ENCODE assay signal across 18 cellular contexts in genomic region chr6:90983462-90983861, GRCh38.
DNase-seq lines count a peak whose midpoint lies in the region; FAIRE-seq and TF ChIP-seq lines count a peak whose summit lies in the region.
"Had no signal": no experiment of that assay in that cellular context is flagged by ENCODE, and none has a peak within 500 bp of the region (broad histone marks: within the 10 kb centered on the region; RNA-seq: fewer than 3 reads in every experiment).

No MANE protein-coding gene starts in this region.

- H3K27me3 ChIP-seq in H1 (replicated peaks in 1 of 4; ENCODE audit: control insufficient read depth in 3 of 4, extremely low read depth in 1 of 4, insufficient read depth in 3 of 4, low read length in 3 of 4) (no peaks in the 10 kb centered on the region), neuronal stem cell (ENCODE audit: control insufficient read depth in 3 of 3, insufficient read depth in 3 of 3, low read depth in 1 of 3, low read length in 3 of 3) (no peaks in the 10 kb centered on the region), WERI-Rb-1 (ENCODE audit: insufficient read depth, low read depth, severe bottlenecking) (no peaks in the 10 kb centered on the region)

- CTCF ChIA-PET in activated naive CD4-positive, alpha-beta T cell treated with anti-CD3 and anti-CD28 coated beads, Interleukin-2, amount 10 ng/mL, durations not matched to agents 7 days and 5 days (lab: Charles Lee), result no interaction called here
- CTCF ChIA-PET in H1 (lab: Charles Lee; ENCODE audit: partially characterized antibody), result interaction anchor here (1.1 to 2.7 kb wide), 2 partner anchors 42 to 57 kb away, joined by 4 to 12 read pairs; no protein-coding TSS in a partner anchor

- no peak for DNase-seq in activated naive CD4-positive, alpha-beta T cell treated with anti-CD3 and anti-CD28 coated beads, Interleukin-2, amount 10 ng/mL, durations not matched to agents 7 days and 5 days
- DNase-seq in H1 (ENCODE audit: low read depth in 1 of 2, low spot score in 2 of 2), result no peak
- no peak for DNase-seq in neuronal stem cell (ENCODE audit: low spot score)
- DNase-seq in urothelium cell line (ENCODE audit: low spot score), result no peak
- DNase-seq in NCI-H128 (lab: John Stamatoyannopoulos, UW; ENCODE audit: unreplicated experiment), result no peak
- no peak for DNase-seq in WERI-Rb-1
- DNase-seq: CD8-positive, alpha-beta T cell; COR-L47; DMS153; DMS79 treated with DMSO at 0.1 percent for 48 hours; EL; GDM1 had no signal

- H3K4ac ChIP-seq in H1 (replicated peaks; ENCODE audit: insufficient read length, low read depth, low read length) (no peak overlapping the region), neuronal stem cell (ENCODE audit: low read length) (no peak overlapping the region)

- peaks cover 2% of the 10 kb centered on the region; the same call in 1 of the 2 replicates for H3K23me2 ChIP-seq in H1 (ENCODE audit: low read depth, low read length)

- H3K9ac ChIP-seq in H1 (replicated peaks in 1 of 4; ENCODE audit: extremely low read depth in 1 of 4, low read depth in 3 of 4, low read length in 3 of 4) (no peak overlapping the region), neuronal stem cell (ENCODE audit: low read depth, low read length, poor library complexity) (no peak overlapping the region)

- no peak for TF ChIP-seq EP300 in H1 (IDR thresholded peaks at IDR 0.05; ENCODE audit: borderline replicate concordance in 1 of 2, low read depth in 2 of 2, low read length in 2 of 2)

- no peaks in the 10 kb centered on the region for H3K4me1 Mint-ChIP-seq in activated naive CD4-positive, alpha-beta T cell treated with anti-CD3 and anti-CD28 coated beads, Interleukin-2, amount 50 U/mL, for 24 hours
- no peaks in the 10 kb centered on the region for H3K4me1 Mint-ChIP-seq in activated naive CD4-positive, alpha-beta T cell treated with anti-CD3 and anti-CD28 coated beads, Interleukin-2, amount 10 ng/mL, durations not matched to agents 7 days and 5 days
- H3K4me1 Mint-ChIP-seq: CD14-positive monocyte had no signal

- no peak for TF ChIP-seq RAD21 in H1 (IDR thresholded peaks at IDR 0.05 in 1 of 2, conservative IDR thresholded peaks at IDR 0.05 in 1 of 2; ENCODE audit: low read depth in 2 of 2, low read length in 2 of 2)

- no peak for TF ChIP-seq CTCF in H1 (IDR thresholded peaks at IDR 0.05; ENCODE audit: control extremely low read depth in 1 of 3, insufficient read depth in 1 of 3, low read depth in 1 of 3, low read length in 3 of 3)
- TF ChIP-seq CTCF in WERI-Rb-1 (IDR thresholded peaks at IDR 0.05; ENCODE audit: low read depth, low read length), result no peak

- POLR2A ChIA-PET in H1 (lab: Charles Lee; ENCODE audit: partially characterized antibody), result no interaction called here

- H3K79me2 ChIP-seq in H1 (ENCODE audit: control insufficient read depth in 1 of 2, insufficient read depth in 2 of 2, low read length in 2 of 2), result no peaks in the 10 kb centered on the region

- H2BK120ac ChIP-seq in H1 (replicated peaks; ENCODE audit: low read depth, low read length) (no peak overlapping the region), neuronal stem cell (ENCODE audit: low read depth, low read length) (no peak overlapping the region)

- WGBS in H1 (ENCODE audit: extremely low coverage in 1 of 2, insufficient coverage in 1 of 2, insufficient read length in 1 of 2, insufficient replicate concordance in 2 of 2, low coverage in 1 of 2, low lambda C conversion rate in 2 of 2, missing lambda C conversion rate in 1 of 2), 2 experiments, result 69% methylated on average over 4 of the region's 4 CpGs; no CpG with 5 or more reads in 1 of the 2 experiments
- 63 to 80% methylated on average over 2 to 4 of the region's 4 CpGs for WGBS in mesodermal cell (ENCODE audit: insufficient coverage in 2 of 2), 2 experiments
- no CpG with 5 or more reads among the region's 4 CpGs for WGBS in neuronal stem cell (ENCODE audit: extremely low coverage in 2 of 2, insufficient read length in 2 of 2, insufficient replicate concordance in 1 of 2), 2 donors

- H3K4me3 Mint-ChIP-seq in activated naive CD4-positive, alpha-beta T cell treated with anti-CD3 and anti-CD28 coated beads, Interleukin-2, amount 50 U/mL, for 24 hours, result no peak overlapping the region
- H3K4me3 Mint-ChIP-seq in activated naive CD4-positive, alpha-beta T cell treated with anti-CD3 and anti-CD28 coated beads, Interleukin-2, amount 10 ng/mL, durations not matched to agents 7 days and 5 days, result no peak overlapping the region
- H3K4me3 Mint-ChIP-seq: CD14-positive monocyte; CD8-positive, alpha-beta T cell had no signal

- H3K9me3 Mint-ChIP-seq in activated naive CD4-positive, alpha-beta T cell treated with anti-CD3 and anti-CD28 coated beads, Interleukin-2, amount 50 U/mL, for 24 hours, result no peaks in the 10 kb centered on the region
- no peaks in the 10 kb centered on the region for H3K9me3 Mint-ChIP-seq in activated naive CD4-positive, alpha-beta T cell treated with anti-CD3 and anti-CD28 coated beads, Interleukin-2, amount 10 ng/mL, durations not matched to agents 7 days and 5 days
- H3K9me3 Mint-ChIP-seq: CD8-positive, alpha-beta T cell had no signal

- no peak overlapping the region for H4K5ac ChIP-seq in H1 (ENCODE audit: insufficient read length, low read depth, low read length)

- no peak overlapping the region for H2BK20ac ChIP-seq in H1 (ENCODE audit: low read length)

- H3K27me3 Mint-ChIP-seq in activated naive CD4-positive, alpha-beta T cell treated with anti-CD3 and anti-CD28 coated beads, Interleukin-2, amount 50 U/mL, for 24 hours, result peaks cover 4% of the 10 kb centered on the region
- H3K27me3 Mint-ChIP-seq in activated naive CD4-positive, alpha-beta T cell treated with anti-CD3 and anti-CD28 coated beads, Interleukin-2, amount 10 ng/mL, durations not matched to agents 7 days and 5 days, result no peaks in the 10 kb centered on the region

- no peak overlapping the region for H2BK12ac ChIP-seq in H1 (ENCODE audit: low read depth, low read length)
- H2BK12ac ChIP-seq in neuronal stem cell (ENCODE audit: low read length), result no peak overlapping the region

- H2BK15ac ChIP-seq in H1 (ENCODE audit: low read length) (no peak overlapping the region), neuronal stem cell (ENCODE audit: low read length) (no peak overlapping the region)

- H3K4me3 ChIP-seq in H1 (ENCODE audit: extremely low read depth in 1 of 4, insufficient read depth in 2 of 4, low read depth in 3 of 4, low read length in 4 of 4) (no peak overlapping the region), mesodermal cell (ENCODE audit: extremely low read depth, insufficient read depth, low read length, poor library complexity, severe bottlenecking) (no peak overlapping the region), neuronal stem cell (ENCODE audit: low read length in 2 of 2) (no peak overlapping the region), WERI-Rb-1 (ENCODE audit: low read depth, low read length) (no peak overlapping the region)

- H3K36me3 ChIP-seq in H1 (ENCODE audit: control insufficient read depth in 2 of 4, insufficient read depth in 4 of 4, low read length in 3 of 4) (no peaks in the 10 kb centered on the region), mesodermal cell (ENCODE audit: control insufficient read depth, insufficient read depth, low read length) (no peaks in the 10 kb centered on the region), neuronal stem cell (replicated peaks in 1 of 2; ENCODE audit: control insufficient read depth in 2 of 2, insufficient read depth in 2 of 2, low read length in 2 of 2) (no peaks in the 10 kb centered on the region), WERI-Rb-1 (no peaks in the 10 kb centered on the region)

- no peak overlapping the region for H3K56ac ChIP-seq in H1 (replicated peaks; ENCODE audit: insufficient read length, low read depth, low read length)

- TF ChIP-seq POLR2A in H1 (IDR thresholded peaks at IDR 0.05; ENCODE audit: control extremely low read depth in 1 of 2, low read depth in 2 of 2, low read length in 2 of 2), result no peak

- H3K79me1 ChIP-seq in H1 (ENCODE audit: low read depth, low read length) (no peaks in the 10 kb centered on the region), neuronal stem cell (ENCODE audit: low read depth, low read length) (peaks cover 1% of the 10 kb centered on the region)

- FAIRE-seq in H1 (lab: Jason Lieb, UNC) (no peak), urothelium cell line (lab: Jason Lieb, UNC) (no peak)
- FAIRE-seq: D721Med, GM12892 had no signal

- H4K20me1 ChIP-seq in H1 (replicated peaks in 1 of 2; ENCODE audit: control insufficient read depth in 1 of 2, insufficient read depth in 2 of 2, low read length in 2 of 2), result no peaks in the 10 kb centered on the region

- H2AK5ac ChIP-seq in H1 (ENCODE audit: low read depth, low read length) (no peak overlapping the region), neuronal stem cell (ENCODE audit: low read depth, low read length) (no peak overlapping the region)

- H2AFZ ChIP-seq in H1 (ENCODE audit: low read length) (no peak overlapping the region), neuronal stem cell (ENCODE audit: low read length) (peak overlapping the region; percentile 33)

- no peak overlapping the region for H3K27ac ChIP-seq in H1 (ENCODE audit: low read depth, low read length)
- H3K27ac ChIP-seq in mesodermal cell (ENCODE audit: low read depth, low read length, severe bottlenecking), result peak overlapping the region; percentile 67
- no peak overlapping the region for H3K27ac ChIP-seq in neuronal stem cell (replicated peaks; ENCODE audit: low read length)
- no peak overlapping the region for H3K27ac ChIP-seq in WERI-Rb-1
- H3K27ac ChIP-seq: 22Rv1 had no signal

- H3K23ac ChIP-seq in H1 (ENCODE audit: insufficient read length) (no peak overlapping the region), neuronal stem cell (ENCODE audit: low read depth, low read length, poor library complexity) (no peak overlapping the region)

- H4K91ac ChIP-seq in H1 (replicated peaks; ENCODE audit: insufficient read length, low read length), result no peak overlapping the region
- no peak overlapping the region for H4K91ac ChIP-seq in neuronal stem cell (ENCODE audit: low read depth, low read length, poor library complexity)

- H3K14ac ChIP-seq in H1 (ENCODE audit: insufficient read length) (no peak overlapping the region), neuronal stem cell (ENCODE audit: low read length) (no peak overlapping the region)

- H3K18ac ChIP-seq in H1 (ENCODE audit: extremely low read depth, low read length) (no peak overlapping the region), neuronal stem cell (ENCODE audit: low read length) (peak overlapping the region; percentile 50)

- H3K36me3 Mint-ChIP-seq in activated naive CD4-positive, alpha-beta T cell treated with anti-CD3 and anti-CD28 coated beads, Interleukin-2, amount 50 U/mL, for 24 hours, result no peaks in the 10 kb centered on the region
- H3K36me3 Mint-ChIP-seq in activated naive CD4-positive, alpha-beta T cell treated with anti-CD3 and anti-CD28 coated beads, Interleukin-2, amount 10 ng/mL, durations not matched to agents 7 days and 5 days, result no peaks in the 10 kb centered on the region
- H3K36me3 Mint-ChIP-seq: CD14-positive monocyte; CD8-positive, alpha-beta T cell had no signal

- peak overlapping the region; percentile 19 for H3K27ac Mint-ChIP-seq in activated naive CD4-positive, alpha-beta T cell treated with anti-CD3 and anti-CD28 coated beads, Interleukin-2, amount 50 U/mL, for 24 hours
- no peak overlapping the region for H3K27ac Mint-ChIP-seq in activated naive CD4-positive, alpha-beta T cell treated with anti-CD3 and anti-CD28 coated beads, Interleukin-2, amount 10 ng/mL, durations not matched to agents 7 days and 5 days
- H3K27ac Mint-ChIP-seq: CD14-positive monocyte; CD8-positive, alpha-beta T cell had no signal

- H3K4me2 ChIP-seq in H1 (ENCODE audit: insufficient read depth in 1 of 2, low read depth in 2 of 2, low read length in 2 of 2) (no peak overlapping the region), neuronal stem cell (ENCODE audit: insufficient read depth, low read length, poor library complexity, severe bottlenecking) (no peak overlapping the region)

- H3K9me3 ChIP-seq in H1 (ENCODE audit: insufficient read depth in 2 of 2, low read depth in 1 of 2, low read length in 1 of 2), result no peaks in the 10 kb centered on the region
- H3K9me3 ChIP-seq in mesodermal cell (ENCODE audit: control insufficient read depth, low read length), result no peaks in the 10 kb centered on the region
- H3K9me3 ChIP-seq in neuronal stem cell (replicated peaks in 1 of 2; ENCODE audit: control insufficient read depth in 2 of 2, insufficient read depth in 1 of 2, low read depth in 1 of 2, low read length in 2 of 2), result no peaks in the 10 kb centered on the region
- H3K9me3 ChIP-seq in WERI-Rb-1 (ENCODE audit: severe bottlenecking), result no peaks in the 10 kb centered on the region

- H4K8ac ChIP-seq in H1 (ENCODE audit: extremely low read depth, insufficient read depth, low read length), result 0 out of 2 replicates have a peak overlapping the region, but pooled peaks have one; percentile 62
- no peak overlapping the region for H4K8ac ChIP-seq in neuronal stem cell (ENCODE audit: low read depth, low read length)

- H3K4me1 ChIP-seq in H1 (replicated peaks in 1 of 4; ENCODE audit: control insufficient read depth in 3 of 4, insufficient read depth in 4 of 4, low read length in 3 of 4) (no peaks in the 10 kb centered on the region), mesodermal cell (ENCODE audit: control insufficient read depth, insufficient read depth, low read length, poor library complexity, severe bottlenecking) (peaks cover 5% of the 10 kb centered on the region), neuronal stem cell (ENCODE audit: control insufficient read depth in 2 of 2, insufficient read depth in 1 of 2, low read depth in 1 of 2, low read length in 2 of 2) (peaks cover 0 to 5% of the 10 kb centered on the region in 2 donors)

- H2BK5ac ChIP-seq in H1 (ENCODE audit: low read depth, low read length), result no peak overlapping the region
- H2BK5ac ChIP-seq in neuronal stem cell (ENCODE audit: low read length), result no peak overlapping the region
